In the genomic region with DNA sequence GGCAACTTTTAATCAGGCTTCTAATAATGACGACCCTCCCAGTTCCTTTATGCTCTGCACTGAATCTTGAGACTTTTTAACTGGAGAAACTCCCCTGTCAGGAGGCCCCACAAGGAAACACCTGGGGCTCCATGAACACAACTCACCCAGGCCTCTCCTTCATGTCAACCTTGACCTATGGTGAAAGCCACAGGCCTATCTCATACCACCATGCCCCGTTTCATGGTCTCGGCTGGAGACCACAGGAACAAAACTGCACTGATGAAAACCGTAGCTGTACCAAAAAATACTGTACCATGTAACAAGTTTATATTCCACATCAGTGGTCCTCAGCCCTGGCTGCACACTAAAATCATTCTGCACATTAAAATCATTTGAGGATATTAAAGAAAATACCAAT, we compare ENCODE assay signal across 9 cellular contexts. TPM values are rescaled to one million over a fixed set of nuclear protein-coding genes. Genes with fewer than 3 reads are reported as not detected.
DNase-seq lines count a peak whose midpoint lies in the region; ATAC-seq and TF ChIP-seq lines count a peak whose summit lies in the region.
"Had no signal": no experiment of that assay in that cellular context is flagged by ENCODE, and none has a peak within 500 bp of the region (broad histone marks: within the 10 kb centered on the region; RNA-seq: fewer than 3 reads in every experiment).

No MANE protein-coding gene starts in this region.

- H3K4me1 Mint-ChIP-seq in nephron: peaks cover 80% of the 10 kb centered on the region

- H2BK5ac ChIP-seq in neuronal stem cell (ENCODE audit: low read length): no peak overlapping the region

- H4K20me1 ChIP-seq in OCI-LY1 (ENCODE audit: insufficient read depth, low read length): no peaks in the 10 kb centered on the region

- H3K27me3 ChIP-seq in OCI-LY1 (ENCODE audit: insufficient read depth, low read length) (no peaks in the 10 kb centered on the region), neuronal stem cell (ENCODE audit: control insufficient read depth in 3 of 3, insufficient read depth in 3 of 3, low read depth in 1 of 3, low read length in 3 of 3) (no peaks in the 10 kb centered on the region)
- H3K27me3 ChIP-seq: upper lobe of left lung had no signal

- H3K36me3 Mint-ChIP-seq in nephron (ENCODE audit: low read depth): peaks cover 80% of the 10 kb centered on the region

- H3K9me3 Mint-ChIP-seq in nephron: no peaks in the 10 kb centered on the region

- H3K9me2 ChIP-seq in OCI-LY1 (ENCODE audit: low read depth, low read length): no peaks in the 10 kb centered on the region

- no peak overlapping the region for H3K23ac ChIP-seq in neuronal stem cell (ENCODE audit: low read depth, low read length, poor library complexity)

- H2AFZ ChIP-seq in OCI-LY1 (ENCODE audit: low read length): no peak overlapping the region
- H2AFZ ChIP-seq in neuronal stem cell (ENCODE audit: low read length): no peak overlapping the region

- H3K27me3 Mint-ChIP-seq in nephron (ENCODE audit: low read depth): no peaks in the 10 kb centered on the region

- H2AK5ac ChIP-seq in neuronal stem cell (ENCODE audit: low read depth, low read length): no peak overlapping the region

- no peak overlapping the region for H2BK12ac ChIP-seq in neuronal stem cell (ENCODE audit: low read length)

- DNase-seq in COLO668 (lab: John Stamatoyannopoulos, UW; ENCODE audit: unreplicated experiment): no peak
- DNase-seq in NCI-H1092 treated with DMSO at 0.1 percent for 48 hours (lab: John Stamatoyannopoulos, UW): no peak
- no peak for DNase-seq in neuronal stem cell (ENCODE audit: low spot score)
- DNase-seq in NCI-H69 (lab: John Stamatoyannopoulos, UW): no peak

- H4K91ac ChIP-seq in neuronal stem cell (ENCODE audit: low read depth, low read length, poor library complexity): no peak overlapping the region

- H3K27ac ChIP-seq in OCI-LY1 (ENCODE audit: low read depth, low read length, poor library complexity, severe bottlenecking) (peak overlapping the region; percentile 34), neuronal stem cell (replicated peaks; ENCODE audit: low read length) (no peak overlapping the region)

- H3F3A ChIP-seq in OCI-LY1 (ENCODE audit: insufficient read depth, low read length): no peaks in the 10 kb centered on the region

- H3K4me3 Mint-ChIP-seq in nephron: peak overlapping the region in 2 of 3 experiments; percentile 13 to 38

- no peak overlapping the region for H3K4me3 ChIP-seq in OCI-LY1 (ENCODE audit: low read depth, low read length, poor library complexity, severe bottlenecking)
- H3K4me3 ChIP-seq in neuronal stem cell (ENCODE audit: low read length in 2 of 2): no peak overlapping the region
- H3K4me3 ChIP-seq: upper lobe of left lung had no signal

- H3K79me1 ChIP-seq in neuronal stem cell (ENCODE audit: low read depth, low read length): no peaks in the 10 kb centered on the region

- no CpG with 5 or more reads among the region's 4 CpGs for WGBS in neuronal stem cell (ENCODE audit: extremely low coverage in 2 of 2, insufficient read length in 2 of 2, insufficient replicate concordance in 1 of 2), 2 donors

- TF ChIP-seq CTCF in OCI-LY1 (IDR thresholded peaks at IDR 0.05; ENCODE audit: low read length): no peak
- TF ChIP-seq CTCF in nephron (IDR thresholded peaks at IDR 0.05; ENCODE audit: unreplicated experiment in 3 of 3): no peak

- H3K18ac ChIP-seq in neuronal stem cell (ENCODE audit: low read length): no peak overlapping the region

- H4K8ac ChIP-seq in neuronal stem cell (ENCODE audit: low read depth, low read length): no peak overlapping the region

- H3K9ac ChIP-seq in OCI-LY1 (ENCODE audit: low read length) (no peak overlapping the region), neuronal stem cell (ENCODE audit: low read depth, low read length, poor library complexity) (no peak overlapping the region)

- H3K4me1 ChIP-seq in OCI-LY1 (ENCODE audit: insufficient read depth, low read length, severe bottlenecking): peaks cover 33% of the 10 kb centered on the region
- H3K4me1 ChIP-seq in neuronal stem cell (ENCODE audit: control insufficient read depth in 2 of 2, insufficient read depth in 1 of 2, low read depth in 1 of 2, low read length in 2 of 2): peaks cover 7 to 11% of the 10 kb centered on the region in 2 donors

- no peak overlapping the region for H3K4ac ChIP-seq in neuronal stem cell (ENCODE audit: low read length)

- H3K9me3 ChIP-seq in OCI-LY1 (ENCODE audit: low read length): no peaks in the 10 kb centered on the region
- H3K9me3 ChIP-seq in neuronal stem cell (replicated peaks in 1 of 2; ENCODE audit: control insufficient read depth in 2 of 2, insufficient read depth in 1 of 2, low read depth in 1 of 2, low read length in 2 of 2): no peaks in the 10 kb centered on the region
- H3K9me3 ChIP-seq: upper lobe of left lung had no signal

- H3K79me2 ChIP-seq in OCI-LY1 (ENCODE audit: insufficient read depth, low read length): 0 out of 2 replicates have a peak, but pooled peaks cover 2% of the 10 kb centered on the region

- H2BK120ac ChIP-seq in neuronal stem cell (ENCODE audit: low read depth, low read length): no peak overlapping the region

- H3K36me3 ChIP-seq in OCI-LY1 (ENCODE audit: insufficient read depth, low read length) (peaks cover 61% of the 10 kb centered on the region), neuronal stem cell (replicated peaks in 1 of 2; ENCODE audit: control insufficient read depth in 2 of 2, insufficient read depth in 2 of 2, low read length in 2 of 2) (peaks cover 5 to 85% of the 10 kb centered on the region in 2 donors)

- peak overlapping the region; percentile 51 for H3K4me2 ChIP-seq in OCI-LY1 (ENCODE audit: low read length)
- no peak overlapping the region for H3K4me2 ChIP-seq in neuronal stem cell (ENCODE audit: insufficient read depth, low read length, poor library complexity, severe bottlenecking)

- ATAC-seq in GM18909 (IDR thresholded peaks at IDR 0.05; ENCODE audit: poor library complexity, unreplicated experiment): peak; percentile 63
- ATAC-seq in HG02763 (IDR thresholded peaks at IDR 0.05; ENCODE audit: unreplicated experiment): peak; percentile 58

- no peak overlapping the region for H3K14ac ChIP-seq in neuronal stem cell (ENCODE audit: low read length)

- H3K27ac Mint-ChIP-seq in nephron: peak overlapping the region; percentile 49 to 94 (median 93)

- no peak overlapping the region for H2BK15ac ChIP-seq in neuronal stem cell (ENCODE audit: low read length)

RNA-seq across cellular contexts. Expression of a gene that starts 57.0 kb away (rescaled TPM):
- 6.5 TPM for polyA plus RNA-seq in neuronal stem cell (2013, experiment 1 of 2)
- polyA plus RNA-seq in neuronal stem cell (2013, experiment 2 of 2): 7.5 TPM
